27 cellular contexts compared by ENCODE assay signal in genomic region chr2:234098675-234099195, GRCh38. TPM values are rescaled to one million over a fixed set of nuclear protein-coding genes. Genes with fewer than 3 reads are reported as not detected.
A peak's percentile ranks its signal among the peaks of the same experiment; 100 is the strongest.
DNase-seq lines count a peak whose midpoint lies in the region; ATAC-seq, FAIRE-seq and TF ChIP-seq lines count a peak whose summit lies in the region.
"Had no signal": no experiment of that assay in that cellular context is flagged by ENCODE, and none has a peak within 500 bp of the region (broad histone marks: within the 10 kb centered on the region; RNA-seq: fewer than 3 reads in every experiment).

No MANE protein-coding gene starts in this region.

- FAIRE-seq in GM12878 (lab: Jason Lieb, UNC): no peak
- FAIRE-seq: small intestine had no signal

- H3K27ac ChIP-seq in GM12878 (ENCODE audit: control insufficient read depth, insufficient read depth): no peak overlapping the region
- no peak overlapping the region for H3K27ac ChIP-seq in right lobe of liver
- H3K27ac ChIP-seq: neutrophil had no signal

- H3K36me3 ChIP-seq in GM12878 (ENCODE audit: control insufficient read depth in 2 of 2, insufficient read depth in 2 of 2, low read length in 1 of 2) (no peaks in the 10 kb centered on the region), right lobe of liver (no peaks in the 10 kb centered on the region)
- H3K36me3 ChIP-seq: BE2C, neutrophil had no signal

- CTCF ChIA-PET in GM12878 (lab: Yijun Ruan, JAX): no interaction called here

- H3K27me3 ChIP-seq in GM12878 (replicated peaks in 1 of 2; ENCODE audit: control insufficient read depth in 2 of 2, insufficient read depth in 2 of 2, low read length in 1 of 2) (no peaks in the 10 kb centered on the region), right lobe of liver (no peaks in the 10 kb centered on the region)
- H3K27me3 ChIP-seq: BE2C, neutrophil had no signal

- no peak for TF ChIP-seq RAD21 in GM12878 (IDR thresholded peaks at IDR 0.05; ENCODE audit: insufficient read depth, low read depth, low read length)

- BruUV-seq in GM12878 (replicated peaks; lab: Mats Ljungman, UMichigan): no TSS peak

- SMC1A ChIA-PET in GM12878 (lab: Charles Lee; ENCODE audit: uncharacterized antibody, unreplicated experiment): no interaction called here

- no peaks in the 10 kb centered on the region for H3K9me3 ChIP-seq in GM12878 (replicated peaks; ENCODE audit: control insufficient read depth, insufficient read depth, low read length)
- no peaks in the 10 kb centered on the region for H3K9me3 ChIP-seq in right lobe of liver
- H3K9me3 ChIP-seq: BE2C, neutrophil had no signal

- RAD21 ChIA-PET in GM12878 (lab: Charles Lee; ENCODE audit: unreplicated experiment): no interaction called here

- peak; percentile 34 for DNase-seq in NCI-H2171 treated with DMSO at 0.1 percent for 48 hours (lab: John Stamatoyannopoulos, UW)
- no peak for DNase-seq in NCI-H2171 (lab: John Stamatoyannopoulos, UW)
- DNase-seq in GM12878 (ENCODE audit: low read depth, low spot score): no peak
- DNase-seq in renal cortical epithelial cell (ENCODE audit: low read depth): peak; percentile 57
- DNase-seq in right lobe of liver: no peak
- no peak for DNase-seq in SIG-M5 treated with dmso at 0.1 percent for 504 hours (lab: John Stamatoyannopoulos, UW; ENCODE audit: unreplicated experiment)
- DNase-seq: aorta; BE2C; Calu3; central memory CD4-positive, alpha-beta T cell; EL; NCI-H748 treated with DMSO at 0.1 percent for 48 hours; small intestine; stimulated activated CD4-positive, alpha-beta T cell treated with anti-CD3 and anti-CD28 coated beads, Interleukin-1b, Interleukin-23, amount 100 ng/mL, for 48 hours; T1000 had no signal

- TF ChIP-seq POLR2A in GM12878 (IDR thresholded peaks at IDR 0.05; ENCODE audit: low read depth, low read length) (no peak), right lobe of liver (IDR thresholded peaks at IDR 0.05) (no peak)

- in situ Hi-C loops in GM12878 (cut with MboI): no loop called here

- POLR2A ChIA-PET in GM12878 (lab: Charles Lee): no interaction called here

- H2AFZ ChIP-seq in GM12878 (ENCODE audit: control insufficient read depth, low read depth, low read length): no peak overlapping the region
- H2AFZ ChIP-seq: GM23338 had no signal

- H3K4me3 ChIP-seq in GM12878: no peak overlapping the region
- H3K4me3 ChIP-seq in right lobe of liver: no peak overlapping the region
- H3K4me3 ChIP-seq: GM23338, lung had no signal

- 3% methylated on average over 7 of the region's 7 CpGs for WGBS in GM12878 (ENCODE audit: insufficient coverage, insufficient replicate concordance, low lambda C conversion rate, missing lambda C conversion rate)
- WGBS in right lobe of liver (ENCODE audit: insufficient coverage, low coverage, low lambda C conversion rate, missing lambda C conversion rate): 87% methylated on average over 7 of the region's 7 CpGs

- ATAC-seq in HG03175 (IDR thresholded peaks at IDR 0.05; ENCODE audit: unreplicated experiment) (peak; percentile 68), GM12878 (peak; percentile 51; the same call in 2 of the 3 replicates), right lobe of liver (no peak), GM21825 (IDR thresholded peaks at IDR 0.05; ENCODE audit: unreplicated experiment) (no peak)
- ATAC-seq: activated T-helper 17 cell treated with anti-CD3 and anti-CD28 coated beads, Interleukin-2, amount 50 U/mL, for 72 hours; GM23338; WTC11 had no signal

- H3K4me2 ChIP-seq in GM12878 (ENCODE audit: control insufficient read depth, insufficient read depth): no peak overlapping the region
- H3K4me2 ChIP-seq: GM23338 had no signal

- no peak for TF ChIP-seq CTCF in GM12878 (IDR thresholded peaks at IDR 0.05 in 2 of 3, conservative IDR thresholded peaks at IDR 0.05 in 1 of 3; ENCODE audit: control insufficient read depth in 2 of 3, extremely low read depth in 1 of 3, insufficient read depth in 1 of 3, low read depth in 3 of 3, low read length in 3 of 3)
- TF ChIP-seq CTCF in right lobe of liver (IDR thresholded peaks at IDR 0.05): no peak

- no peaks in the 10 kb centered on the region for H4K20me1 ChIP-seq in GM12878 (ENCODE audit: control insufficient read depth, insufficient read depth)

- no peaks in the 10 kb centered on the region for H3K79me2 ChIP-seq in GM12878 (ENCODE audit: control insufficient read depth, insufficient read depth, low read length)

- intact Hi-C loops in GM12878 (cut with micrococcal nuclease; ENCODE audit: unreplicated experiment): no loop called here
- intact Hi-C loops in right lobe of liver (cut with DNase I): no loop called here

- H3K4me1 ChIP-seq in GM12878 (ENCODE audit: control insufficient read depth, insufficient read depth, low read length): peaks cover 6% of the 10 kb centered on the region; the same call in 1 of the 2 replicates
- no peaks in the 10 kb centered on the region for H3K4me1 ChIP-seq in right lobe of liver

- no peak for TF ChIP-seq EP300 in GM12878 (IDR thresholded peaks at IDR 0.05; ENCODE audit: borderline replicate concordance in 1 of 2, control insufficient read depth in 1 of 2, low read depth in 2 of 2, low read length in 2 of 2)

- H3K9ac ChIP-seq in GM12878 (ENCODE audit: control insufficient read depth, insufficient read depth, low read length): no peak overlapping the region

TF ChIP-seq in GM12878, 131 proteins besides CTCF, POLR2A, EP300 and RAD21:
- TF ChIP-seq CEBPB (IDR thresholded peaks at IDR 0.05; ENCODE audit: borderline replicate concordance in 1 of 2, low read depth in 2 of 2, low read length in 2 of 2) (no peak), NR2F1 (conservative IDR thresholded peaks at IDR 0.05) (0 out of 2 replicates have a peak, but pooled peaks have one; percentile 23), USF2 (IDR thresholded peaks at IDR 0.05; ENCODE audit: borderline replicate concordance, low read depth, low read length) (no peak), IRF5 (IDR thresholded peaks at IDR 0.05; ENCODE audit: borderline replicate concordance) (no peak)

RNA-seq across cellular contexts. Expression of gene SPP2, which starts 48.2 kb away (rescaled TPM):
- total RNA-seq in GM12878 (2013; cell fraction: nucleolus; rRNA removed): not detected in 2 replicates
- total RNA-seq in GM12878 (2014; rRNA removed) (not detected in 2 replicates), GM12878 (2014; rRNA removed; fragmentation: Illumina TruSeq; extraction: Trizol) (not detected in 2 replicates), GM12878 (2021) (0.37 TPM in 1 of 2 replicates, not detected in the other), renal cortical epithelial cell (not detected in 2 replicates), right lobe of liver (100 to 1,000 TPM in 2 of 6 experiments, 10 to 100 TPM in 4; 31.9 to 177 (median 70.2) TPM)
- not detected for polyA plus RNA-seq in GM12878 (2011; ENCODE audit: low read depth)
- polyA plus RNA-seq in GM12878 (2011; rRNA removed) (not detected in 2 replicates), GM12878 (2014; fragmentation: Illumina TruSeq; extraction: Trizol) (not detected in 2 replicates), GM12878 (2014; fragmentation: Nextera tagmentation; extraction: Ambion mirVana) (not detected), GM12878 (2014; rRNA removed) (not detected in 2 replicates), GM12878 (2016; fragmentation: Nextera tagmentation; extraction: Ambion mirVana) (not detected)
- not detected in 2 replicates for polyA plus RNA-seq in GM12878 (2011; cell fraction: cytosol; rRNA removed)
- not detected in 2 replicates for polyA plus RNA-seq in GM12878 (2011; cell fraction: nucleus; rRNA removed)
- polyA plus RNA-seq in GM12878 (2012): not detected in 2 replicates
- not detected in 2 replicates for polyA minus RNA-seq in GM12878 (2011; rRNA and poly(A)+ RNA removed)
- polyA minus RNA-seq in GM12878 (2011; cell fraction: cytosol; rRNA and poly(A)+ RNA removed): not detected in 2 replicates
- polyA minus RNA-seq in GM12878 (2011; cell fraction: nucleus; rRNA and poly(A)+ RNA removed): not detected in 2 replicates
- total RNA-seq: A172; activated T-helper 17 cell treated with anti-CD3 and anti-CD28 coated beads, Interleukin-2, amount 50 U/mL, for 72 hours; aorta; Calu3; dermis microvascular lymphatic vessel endothelial cell; fibroblast of lung; GM23338; lung; subcutaneous adipose tissue; urinary bladder; WTC11 had no signal
- polyA plus RNA-seq: aorta, fibroblast of lung, GM23338, lung, small intestine, urinary bladder had no signal

Comparison
In these comparisons a context has a peak if more than half of its experiments do, and no peak if none do; other contexts are left out.
1. DNase-seq: peak in NCI-H2171 treated with DMSO at 0.1 percent for 48 hours (single experiment) and renal cortical epithelial cell (single experiment); none in NCI-H2171 (single experiment), GM12878 (single experiment), right lobe of liver (0 of 3) and SIG-M5 treated with dmso at 0.1 percent for 504 hours (single experiment).
2. ATAC-seq: peak in HG03175 (single experiment) and GM12878 (single experiment); none in right lobe of liver (0 of 4) and GM21825 (single experiment).
3. RNA of gene SPP2, which starts 48.2 kb away (total RNA-seq): 31.9 to 177 TPM in right lobe of liver; 0.37 TPM in GM12878 and not detected in renal cortical epithelial cell; every median in the first group is over 10 times any median in the second.